ENCODE assay signal across 8 cellular contexts in genomic region chr1:8875216-8875861, GRCh38. TPM values are rescaled to one million over a fixed set of nuclear protein-coding genes. Genes with fewer than 3 reads are reported as not detected.
DNase-seq lines count a peak whose midpoint lies in the region; ATAC-seq and TF ChIP-seq lines count a peak whose summit lies in the region.

No MANE protein-coding gene starts in this region.

- H3K9me3 Mint-ChIP-seq in activated naive CD4-positive, alpha-beta T cell treated with anti-CD3 and anti-CD28 coated beads for 36 hours: no peaks in the 10 kb centered on the region
- H3K9me3 Mint-ChIP-seq in activated T-helper 2 cell treated with anti-CD3 and anti-CD28 coated beads, Interferon-gamma antibody, Interleukin-2, Interleukin-4, amounts not matched to agents 10 μg/mL and 5 μg/mL and 100 μg/mL, durations not matched to agents 14 hours and 24 hours and 36 hours: no peaks in the 10 kb centered on the region

- H3K4me3 Mint-ChIP-seq in activated naive CD4-positive, alpha-beta T cell treated with anti-CD3 and anti-CD28 coated beads for 36 hours: peak overlapping the region; percentile 97
- peak overlapping the region; percentile 98 for H3K4me3 Mint-ChIP-seq in activated T-helper 2 cell treated with anti-CD3 and anti-CD28 coated beads, Interferon-gamma antibody, Interleukin-2, Interleukin-4, amounts not matched to agents 10 μg/mL and 5 μg/mL and 100 μg/mL, durations not matched to agents 14 hours and 24 hours and 36 hours (ENCODE audit: low read depth)

- CTCF ChIA-PET in activated naive CD4-positive, alpha-beta T cell treated with anti-CD3 and anti-CD28 coated beads for 36 hours (lab: Charles Lee): no interaction called here

- no peaks in the 10 kb centered on the region for H3K9me3 ChIP-seq in thyroid gland

- H3K36me3 ChIP-seq in thyroid gland: peaks cover 28 to 29% of the 10 kb centered on the region in 2 donors

- H3K27me3 ChIP-seq in thyroid gland: no peaks in the 10 kb centered on the region

- 69 to 80% methylated on average over 7 of the region's 7 CpGs for WGBS in thyroid gland, 2 donors

- no peak for TF ChIP-seq CTCF in thyroid gland (IDR thresholded peaks at IDR 0.05)

- ATAC-seq in HG03139 (IDR thresholded peaks at IDR 0.05; ENCODE audit: unreplicated experiment): no peak
- ATAC-seq in HG02610 (IDR thresholded peaks at IDR 0.05; ENCODE audit: unreplicated experiment): no peak

- no peak overlapping the region for H3K4me3 ChIP-seq in thyroid gland (replicated peaks in 1 of 3)

- peak overlapping the region; percentile 99 for H3K27ac Mint-ChIP-seq in activated naive CD4-positive, alpha-beta T cell treated with anti-CD3 and anti-CD28 coated beads for 36 hours
- H3K27ac Mint-ChIP-seq in activated T-helper 2 cell treated with anti-CD3 and anti-CD28 coated beads, Interferon-gamma antibody, Interleukin-2, Interleukin-4, amounts not matched to agents 10 μg/mL and 5 μg/mL and 100 μg/mL, durations not matched to agents 14 hours and 24 hours and 36 hours: peak overlapping the region; percentile 98

- H3K4me1 Mint-ChIP-seq in activated naive CD4-positive, alpha-beta T cell treated with anti-CD3 and anti-CD28 coated beads for 36 hours (ENCODE audit: low read depth): peaks cover 58% of the 10 kb centered on the region
- H3K4me1 Mint-ChIP-seq in activated T-helper 2 cell treated with anti-CD3 and anti-CD28 coated beads, Interferon-gamma antibody, Interleukin-2, Interleukin-4, amounts not matched to agents 10 μg/mL and 5 μg/mL and 100 μg/mL, durations not matched to agents 14 hours and 24 hours and 36 hours (ENCODE audit: low read depth): peaks cover 53% of the 10 kb centered on the region

- peaks cover 84% of the 10 kb centered on the region for H3K36me3 Mint-ChIP-seq in activated naive CD4-positive, alpha-beta T cell treated with anti-CD3 and anti-CD28 coated beads for 36 hours (ENCODE audit: low read depth)
- H3K36me3 Mint-ChIP-seq in activated T-helper 2 cell treated with anti-CD3 and anti-CD28 coated beads, Interferon-gamma antibody, Interleukin-2, Interleukin-4, amounts not matched to agents 10 μg/mL and 5 μg/mL and 100 μg/mL, durations not matched to agents 14 hours and 24 hours and 36 hours (ENCODE audit: low read depth): peaks cover 86% of the 10 kb centered on the region

- intact Hi-C loops in activated naive CD4-positive, alpha-beta T cell treated with anti-CD3 and anti-CD28 coated beads for 36 hours (cut with micrococcal nuclease): loop anchor here (1.0 to 10.0 kb wide), 4 partner anchors 9 to 779 kb away; partner anchors contain the start of gene PIK3CD
- intact Hi-C loops in activated T-helper 2 cell treated with anti-CD3 and anti-CD28 coated beads, Interferon-gamma antibody, Interleukin-2, Interleukin-4, amounts not matched to agents 10 μg/mL and 5 μg/mL and 100 μg/mL, durations not matched to agents 14 hours and 24 hours and 36 hours (cut with micrococcal nuclease): loop anchor here (2.0 to 10.0 kb wide), 3 partner anchors 17 to 173 kb away; partner anchors contain the start of gene RERE
- intact Hi-C loops in thyroid gland (cut with DNase I): no loop called here

- peaks cover 41 to 63% of the 10 kb centered on the region in 2 donors for H3K4me1 ChIP-seq in thyroid gland

- H3K27me3 Mint-ChIP-seq in activated naive CD4-positive, alpha-beta T cell treated with anti-CD3 and anti-CD28 coated beads for 36 hours (ENCODE audit: low read depth): no peaks in the 10 kb centered on the region
- H3K27me3 Mint-ChIP-seq in activated T-helper 2 cell treated with anti-CD3 and anti-CD28 coated beads, Interferon-gamma antibody, Interleukin-2, Interleukin-4, amounts not matched to agents 10 μg/mL and 5 μg/mL and 100 μg/mL, durations not matched to agents 14 hours and 24 hours and 36 hours (ENCODE audit: low read depth): no peaks in the 10 kb centered on the region

- no peak for DNase-seq in activated naive CD4-positive, alpha-beta T cell treated with anti-CD3 and anti-CD28 coated beads for 36 hours
- no peak for DNase-seq in activated naive CD4-positive, alpha-beta T cell treated with Interleukin-2 at 50 U/mL for 16 hours
- no peak for DNase-seq in activated T-helper 2 cell treated with anti-CD3 and anti-CD28 coated beads, Interferon-gamma antibody, Interleukin-2, Interleukin-4, amounts not matched to agents 10 μg/mL and 5 μg/mL and 100 μg/mL, durations not matched to agents 14 hours and 24 hours and 36 hours (ENCODE audit: low spot score)
- DNase-seq in inferior parietal cortex (ENCODE audit: extremely low spot score) (peak; percentile 49), thyroid gland (no peak), activated gamma-delta T cell (lab: John Stamatoyannopoulos, UW) (no peak)

- TF ChIP-seq POLR2A in thyroid gland (IDR thresholded peaks at IDR 0.05): no peak

- H3K27ac ChIP-seq in thyroid gland: peak overlapping the region; percentile 19 to 79 (median 49)

RNA-seq across cellular contexts. Expression of gene ENO1, which starts 3.1 kb away (rescaled TPM):
- total RNA-seq in activated naive CD4-positive, alpha-beta T cell treated with anti-CD3 and anti-CD28 coated beads for 36 hours: 1,000 to 10,000 TPM; 2,952 to 3,004 TPM
- total RNA-seq in activated T-helper 2 cell treated with anti-CD3 and anti-CD28 coated beads, Interferon-gamma antibody, Interleukin-2, Interleukin-4, amounts not matched to agents 10 μg/mL and 5 μg/mL and 100 μg/mL, durations not matched to agents 14 hours and 24 hours and 36 hours: 3,630 and 3,637 TPM in 2 replicates
- 100 to 1,000 TPM; 355 to 741 (median 478) TPM for total RNA-seq in thyroid gland

RNA-seq across cellular contexts. Expression of gene RERE, which starts 57.9 kb away (rescaled TPM):
- 10 to 100 TPM; 46.4 to 47.6 TPM for total RNA-seq in activated naive CD4-positive, alpha-beta T cell treated with anti-CD3 and anti-CD28 coated beads for 36 hours
- total RNA-seq in activated T-helper 2 cell treated with anti-CD3 and anti-CD28 coated beads, Interferon-gamma antibody, Interleukin-2, Interleukin-4, amounts not matched to agents 10 μg/mL and 5 μg/mL and 100 μg/mL, durations not matched to agents 14 hours and 24 hours and 36 hours: 139 and 154 TPM in 2 replicates
- total RNA-seq in thyroid gland: 100 to 1,000 TPM; 118 to 244 (median 131) TPM
